In the genomic region with DNA sequence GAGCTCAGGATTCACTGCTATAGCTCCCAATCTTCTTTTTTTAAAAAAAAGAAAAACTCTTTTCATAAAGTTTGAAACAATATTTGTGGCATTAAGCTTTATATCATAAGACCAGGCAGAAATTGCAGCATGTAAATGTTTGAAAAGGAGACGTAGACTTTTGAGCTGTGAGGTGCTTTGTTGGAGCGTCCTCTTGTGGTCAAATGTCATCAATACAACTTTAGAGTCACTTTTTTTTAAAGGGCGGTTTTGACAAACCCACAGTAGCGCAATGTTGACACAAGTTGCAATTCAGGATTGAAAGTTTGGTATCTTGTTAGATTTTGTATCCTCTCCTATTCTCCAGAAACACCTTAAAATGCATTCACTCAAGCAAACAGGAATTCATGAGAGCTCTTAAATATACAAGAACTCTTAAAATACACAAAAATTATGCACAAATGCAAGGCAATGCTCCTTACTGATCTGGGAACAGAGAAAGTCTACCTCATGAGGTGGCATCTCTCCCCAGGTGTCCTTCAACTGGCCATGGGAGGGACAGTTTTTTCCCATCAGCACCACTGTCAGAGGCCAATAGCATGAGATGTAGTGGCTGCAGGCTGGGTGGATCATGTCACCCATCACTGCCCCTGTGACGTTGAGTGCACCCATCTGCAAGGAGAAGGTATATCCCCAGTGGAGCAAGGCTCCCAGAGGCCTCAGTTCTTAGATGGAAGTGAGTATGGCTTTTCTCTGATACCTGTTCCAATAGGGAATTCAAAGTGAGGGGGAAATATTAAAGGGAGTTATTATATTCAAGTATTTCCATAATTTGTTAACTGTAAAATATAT, we compare ENCODE assay signal across 8 cellular contexts.
DNase-seq lines count a peak whose midpoint lies in the region; ATAC-seq and TF ChIP-seq lines count a peak whose summit lies in the region.

No MANE protein-coding gene starts in this region.

- TF ChIP-seq CTCF in H9 (conservative IDR thresholded peaks at IDR 0.05) (peak; percentile 96), astrocyte of the spinal cord (IDR thresholded peaks at IDR 0.05; ENCODE audit: low read depth, low read length) (peak; percentile 79), kidney epithelial cell (IDR thresholded peaks at IDR 0.05; ENCODE audit: insufficient read depth, low read length, poor library complexity, severe bottlenecking) (peak; percentile 83), tibial artery (IDR thresholded peaks at IDR 0.05) (peak; percentile 49 to 54)

- H4K8ac ChIP-seq in H9 (replicated peaks; ENCODE audit: insufficient read length, low read depth, low read length): no peak overlapping the region

- no peaks in the 10 kb centered on the region for H3K79me1 ChIP-seq in H9 (ENCODE audit: insufficient read depth, low read depth, low read length, poor library complexity, severe bottlenecking)

- H3K14ac ChIP-seq in H9 (ENCODE audit: insufficient read depth, low read length): no peak overlapping the region

- intact Hi-C loops in tibial artery (cut with DNase I; ENCODE audit: low total_unique reads): no loop called here

- no peak overlapping the region for H2BK12ac ChIP-seq in H9 (ENCODE audit: insufficient read length, low read depth, low read length)

- no peak overlapping the region for H2BK5ac ChIP-seq in H9 (ENCODE audit: insufficient read length, low read length)

- ATAC-seq in GM18498 (IDR thresholded peaks at IDR 0.05; ENCODE audit: unreplicated experiment) (no peak), HG03039 (IDR thresholded peaks at IDR 0.05; ENCODE audit: unreplicated experiment) (no peak)

- no peaks in the 10 kb centered on the region for H4K20me1 ChIP-seq in H9 (ENCODE audit: control insufficient read depth, insufficient read depth, insufficient read length)

- H2BK20ac ChIP-seq in H9 (ENCODE audit: low read depth, low read length, poor library complexity, severe bottlenecking): no peak overlapping the region

- no peaks in the 10 kb centered on the region for H3K36me3 ChIP-seq in kidney epithelial cell (ENCODE audit: control insufficient read depth, insufficient read depth, low read length)
- no peaks in the 10 kb centered on the region for H3K36me3 ChIP-seq in tibial artery

- no peak overlapping the region for H3K27ac Mint-ChIP-seq in H9

- H3K18ac ChIP-seq in H9 (ENCODE audit: insufficient read length, low read depth, low read length): no peak overlapping the region

- no peak overlapping the region for H2BK120ac ChIP-seq in H9 (ENCODE audit: low read depth, low read length, poor library complexity, severe bottlenecking)

- H3T11ph ChIP-seq in H9 (ENCODE audit: low read length): no peak overlapping the region

- H3K79me2 ChIP-seq in H9 (ENCODE audit: insufficient read depth, low read length): no peaks in the 10 kb centered on the region

- H3K9ac ChIP-seq in H9 (ENCODE audit: extremely low read depth, insufficient read length, low read length): no peak overlapping the region

- peaks cover 4% of the 10 kb centered on the region for H3K27me3 Mint-ChIP-seq in H9 (ENCODE audit: low read depth)

- in situ Hi-C loops in astrocyte of the spinal cord (cut with HindIII; ENCODE audit: low sequenced_read_pairs): no loop called here

- no peak overlapping the region for H2AK5ac ChIP-seq in H9 (ENCODE audit: insufficient read length, low read length)

- H3K4me3 ChIP-seq in astrocyte of the spinal cord (ENCODE audit: low read depth, low read length): no peak overlapping the region
- no peak overlapping the region for H3K4me3 ChIP-seq in kidney epithelial cell (ENCODE audit: low read depth, low read length)
- no peak overlapping the region for H3K4me3 ChIP-seq in tibial artery

- H4K5ac ChIP-seq in H9 (ENCODE audit: insufficient read length, low read depth, low read length): no peak overlapping the region

- DNase-seq in COR-L47 (lab: John Stamatoyannopoulos, UW) (peak; percentile 41), H9 (no peak), NCI-H82 treated with DMSO at 0.1 percent for 48 hours (lab: John Stamatoyannopoulos, UW; ENCODE audit: unreplicated experiment) (peak; percentile 10), astrocyte of the spinal cord (ENCODE audit: low read depth, low spot score) (peak; percentile 62), kidney epithelial cell (ENCODE audit: low read depth) (no peak), tibial artery (no peak)

- no peaks in the 10 kb centered on the region for H3K36me3 Mint-ChIP-seq in H9 (ENCODE audit: insufficient read depth in 1 of 3, low read depth in 3 of 3)

- H3K23ac ChIP-seq in H9 (ENCODE audit: insufficient read length, low read depth, low read length): no peak overlapping the region

- no peaks in the 10 kb centered on the region; the same call in 1 of the 2 replicates for H3K4me1 ChIP-seq in H9 (ENCODE audit: insufficient read depth, low read length)
- H3K4me1 ChIP-seq in tibial artery: peaks cover 0 to 3% (median 0%) of the 10 kb centered on the region in 4 donors

- no peak overlapping the region for H2BK15ac ChIP-seq in H9 (ENCODE audit: low read depth, low read length)

- no peak overlapping the region for H3K4me3 Mint-ChIP-seq in H9

- H3K27ac ChIP-seq in H9 (ENCODE audit: insufficient read length, low read depth, low read length): no peak overlapping the region
- no peak overlapping the region for H3K27ac ChIP-seq in tibial artery

- H3K4me1 Mint-ChIP-seq in H9: peaks cover 35 to 37% of the 10 kb centered on the region in 2 experiments

- H3K56ac ChIP-seq in H9 (ENCODE audit: insufficient read length, low read depth, low read length): no peak overlapping the region

- no CpG with 5 or more reads among the region's 5 CpGs for WGBS in H9 (ENCODE audit: extremely low coverage, insufficient read length, low lambda C conversion rate)

- H4K91ac ChIP-seq in H9 (ENCODE audit: insufficient read length, low read depth, low read length): no peak overlapping the region

- no peak overlapping the region for H2AFZ ChIP-seq in H9 (ENCODE audit: low read length)

- H3K9me3 Mint-ChIP-seq in H9: no peaks in the 10 kb centered on the region

- H3K9me3 ChIP-seq in H9 (ENCODE audit: control insufficient read depth, low read depth, low read length) (no peaks in the 10 kb centered on the region), tibial artery (no peaks in the 10 kb centered on the region)

- no peak overlapping the region for H3K4me2 ChIP-seq in H9 (ENCODE audit: insufficient read depth, insufficient read length, low read length)

- no peak overlapping the region for H3K4ac ChIP-seq in H9 (ENCODE audit: low read depth, low read length)

- H3K27me3 ChIP-seq in H9 (ENCODE audit: insufficient read depth, low read length): no peaks in the 10 kb centered on the region
- H3K27me3 ChIP-seq in kidney epithelial cell (ENCODE audit: control insufficient read depth, insufficient read depth, low read length): peaks cover 16% of the 10 kb centered on the region
- H3K27me3 ChIP-seq in tibial artery: peaks cover 0 to 3% of the 10 kb centered on the region in 2 donors

- no peaks in the 10 kb centered on the region for H3K23me2 ChIP-seq in H9 (ENCODE audit: insufficient read length, low read depth, low read length, poor library complexity, severe bottlenecking)

Comparison
In these comparisons a context has a peak if more than half of its experiments do, and no peak if none do; other contexts are left out.
1. DNase-seq: peak in COR-L47 (single experiment), NCI-H82 treated with DMSO at 0.1 percent for 48 hours (single experiment) and astrocyte of the spinal cord (single experiment); none in H9 (single experiment), kidney epithelial cell (single experiment) and tibial artery (0 of 2).
2. Peak in every context shown above with its lines, with median percentiles within 50 percentile points of each other: CTCF ChIP-seq.